Comparison of ENCODE assay signal across 1 cellular context in the genomic region with DNA sequence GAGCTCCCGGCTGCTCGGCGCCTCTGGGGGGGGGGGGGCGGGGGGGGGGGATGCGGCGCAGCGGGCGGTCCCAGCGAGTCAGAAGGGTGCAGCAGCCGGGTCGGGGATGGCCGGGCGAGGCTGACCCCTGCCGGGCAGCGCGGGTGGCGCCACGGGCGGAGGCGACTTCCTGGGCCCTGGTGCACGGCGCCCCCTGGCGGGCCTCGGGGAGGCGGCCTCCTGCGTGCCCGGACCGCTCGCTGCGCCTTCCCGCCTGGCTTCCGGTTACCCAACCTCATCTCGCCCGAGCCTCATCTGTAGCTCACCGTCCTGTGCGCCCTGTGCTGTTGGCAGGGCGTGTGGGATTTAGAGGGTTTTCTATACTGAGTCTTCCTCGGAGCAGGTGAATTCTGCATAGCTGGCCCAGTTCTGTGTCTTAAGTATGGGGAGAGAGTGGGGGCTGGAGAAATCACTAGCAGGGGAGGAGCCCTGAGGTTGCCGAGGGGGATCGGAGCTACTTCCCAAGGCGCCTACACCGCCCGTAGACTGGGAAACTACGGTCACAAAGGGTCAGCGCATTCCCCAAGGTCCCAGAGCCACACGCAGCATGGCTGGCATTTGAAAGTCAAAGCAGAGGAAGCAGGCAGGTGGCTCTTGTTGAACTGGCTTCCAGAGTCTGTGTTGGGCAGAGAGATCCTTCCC.
TF ChIP-seq lines count a peak whose summit lies in the region.

No MANE protein-coding gene starts in this region.

TF ChIP-seq in IMR-90, 13 proteins besides CTCF, POLR2A, EP300 and RAD21:
- TF ChIP-seq RCOR1 (IDR thresholded peaks at IDR 0.05; ENCODE audit: insufficient replicate concordance, low read length) = no peak
- TF ChIP-seq BHLHE40 (IDR thresholded peaks at IDR 0.05; ENCODE audit: low read depth, low read length) = no peak
- no peak for TF ChIP-seq ELK1 (IDR thresholded peaks at IDR 0.05; ENCODE audit: borderline replicate concordance, low read depth, low read length)
- 0 out of 2 replicates have a peak, but pooled peaks have one; percentile 8 for TF ChIP-seq USF2 (IDR thresholded peaks at IDR 0.05; ENCODE audit: low read depth, low read length)
- peak; percentile 21; the same call in 1 of the 2 replicates for TF ChIP-seq MAFK (IDR thresholded peaks at IDR 0.05; ENCODE audit: low read depth, low read length)
- TF ChIP-seq RFX5 (IDR thresholded peaks at IDR 0.05; ENCODE audit: low read depth, low read length) = no peak
- peak; percentile 100 for TF ChIP-seq SMC3 (IDR thresholded peaks at IDR 0.05; ENCODE audit: low read depth, low read length)
- TF ChIP-seq FOS (IDR thresholded peaks at IDR 0.05; ENCODE audit: low read depth, low read length) = no peak
- no peak for TF ChIP-seq MXI1 (IDR thresholded peaks at IDR 0.05; ENCODE audit: borderline replicate concordance, low read depth, low read length)
- TF ChIP-seq MAZ (IDR thresholded peaks at IDR 0.05; ENCODE audit: borderline replicate concordance, low read depth, low read length) = peak; percentile 73; the same call in 1 of the 2 replicates
- TF ChIP-seq CEBPB (IDR thresholded peaks at IDR 0.05; ENCODE audit: low read depth, low read length) = peak; percentile 84
- peak; percentile 85; the same call in 1 of the 2 replicates for TF ChIP-seq CHD1 (IDR thresholded peaks at IDR 0.05; ENCODE audit: low read depth, low read length)
- 0 out of 2 replicates have a peak, but pooled peaks have one; percentile 1 for TF ChIP-seq NFE2L2 (IDR thresholded peaks at IDR 0.05; ENCODE audit: low read depth, low read length)
TF ChIP-seq in IMR-90: peak in this region for 7.
